Comparison of ENCODE assay signal across 14 cellular contexts in the genomic region with DNA sequence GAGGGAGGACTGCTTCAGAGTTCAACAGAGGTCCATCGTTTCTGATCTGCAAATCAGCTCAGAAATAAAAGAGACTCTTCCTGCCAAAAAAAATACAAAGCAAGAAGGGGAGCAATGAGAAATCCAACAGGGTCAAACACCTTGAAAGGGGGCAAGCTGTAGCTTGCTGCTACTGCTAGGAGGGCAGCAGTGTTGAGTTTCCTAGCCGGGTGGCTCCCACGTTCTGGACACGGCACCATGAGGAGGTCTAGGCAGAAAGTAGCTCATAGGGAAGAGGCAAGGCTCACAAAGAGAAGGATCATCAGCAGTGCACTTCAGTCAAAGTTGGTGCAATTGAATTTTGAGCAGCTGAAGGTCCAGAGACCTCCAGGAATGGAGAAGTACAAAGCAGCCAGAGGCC.
A peak's percentile ranks its signal among the peaks of the same experiment; 100 is the strongest.
DNase-seq lines count a peak whose midpoint lies in the region; ATAC-seq and TF ChIP-seq lines count a peak whose summit lies in the region.
"Had no signal": no experiment of that assay in that cellular context is flagged by ENCODE, and none has a peak within 500 bp of the region (broad histone marks: within the 10 kb centered on the region; RNA-seq: fewer than 3 reads in every experiment).

No MANE protein-coding gene starts in this region.

- CTCF ChIA-PET in CD4-positive, alpha-beta T cell (lab: Charles Lee): interaction anchor here (1.0 kb wide), 1 partner anchor 10 kb away, joined by 3 read pairs; no protein-coding TSS in a partner anchor

- intact Hi-C loops in CD4-positive, alpha-beta T cell (cut with DNase I, micrococcal nuclease): no loop called here
- intact Hi-C loops in breast epithelium (cut with DNase I; ENCODE audit: low total_unique reads): no loop called here

- no peak for TF ChIP-seq POLR2A in breast epithelium (IDR thresholded peaks at IDR 0.05)

- peaks cover 12% of the 10 kb centered on the region for H3K36me3 Mint-ChIP-seq in CD4-positive, alpha-beta T cell (ENCODE audit: low read depth)
- peaks cover 2% of the 10 kb centered on the region for H3K36me3 Mint-ChIP-seq in neural progenitor cell

- peak overlapping the region; percentile 64 for H3K4me3 Mint-ChIP-seq in CD4-positive, alpha-beta T cell
- no peak overlapping the region for H3K4me3 Mint-ChIP-seq in neural progenitor cell

- no peaks in the 10 kb centered on the region for H3K9me3 ChIP-seq in CD4-positive, alpha-beta T cell (ENCODE audit: control insufficient read depth, low read length)
- no peaks in the 10 kb centered on the region for H3K9me3 ChIP-seq in breast epithelium
- no peaks in the 10 kb centered on the region for H3K9me3 ChIP-seq in neural progenitor cell (ENCODE audit: low read depth)

- peaks cover 49% of the 10 kb centered on the region; the same call in 1 of the 2 replicates for H3K79me2 ChIP-seq in KMS-11 (ENCODE audit: insufficient read depth, low read depth)
- peaks cover 5% of the 10 kb centered on the region for H3K79me2 ChIP-seq in neural progenitor cell (ENCODE audit: low read depth)

- H3K27ac ChIP-seq in CD4-positive, alpha-beta T cell (ENCODE audit: low read depth, low read length): no peak overlapping the region
- H3K27ac ChIP-seq in KMS-11: no peak overlapping the region
- H3K27ac ChIP-seq in breast epithelium: peak overlapping the region; percentile 0 to 7
- no peak overlapping the region for H3K27ac ChIP-seq in neural progenitor cell
- H3K27ac ChIP-seq: SK-N-MC, VCaP had no signal

- no peaks in the 10 kb centered on the region; the same call in 1 of the 2 replicates for H4K20me1 ChIP-seq in KMS-11 (ENCODE audit: insufficient read depth)
- no peaks in the 10 kb centered on the region for H4K20me1 ChIP-seq in neural progenitor cell (ENCODE audit: low read depth)

- H3F3A ChIP-seq in neural progenitor cell (ENCODE audit: low read depth): no peaks in the 10 kb centered on the region

- H3K4me3 ChIP-seq in KMS-11 (IDR thresholded peaks at IDR 0.05; ENCODE audit: insufficient read depth, low read depth, low read length) (no peak overlapping the region), breast epithelium (no peak overlapping the region), neural progenitor cell (no peak overlapping the region)
- H3K4me3 ChIP-seq: SK-N-MC had no signal

- no peaks in the 10 kb centered on the region for H3K27me3 Mint-ChIP-seq in CD4-positive, alpha-beta T cell
- peaks cover 2% of the 10 kb centered on the region for H3K27me3 Mint-ChIP-seq in neural progenitor cell (ENCODE audit: insufficient read depth, low read depth)
- H3K27me3 Mint-ChIP-seq: progenitor cell of endocrine pancreas had no signal

- H3K27me3 ChIP-seq in CD4-positive, alpha-beta T cell (ENCODE audit: control insufficient read depth, insufficient read depth, low read length): no peaks in the 10 kb centered on the region
- H3K27me3 ChIP-seq in KMS-11 (ENCODE audit: insufficient read depth, low read depth) (no peaks in the 10 kb centered on the region), breast epithelium (no peaks in the 10 kb centered on the region), neural progenitor cell (no peaks in the 10 kb centered on the region)
- H3K27me3 ChIP-seq: foreskin keratinocyte had no signal

- peaks cover 98% of the 10 kb centered on the region for H3K4me1 Mint-ChIP-seq in CD4-positive, alpha-beta T cell (ENCODE audit: low read depth)
- H3K4me1 Mint-ChIP-seq in neural progenitor cell: peaks cover 44% of the 10 kb centered on the region

- H3K9ac ChIP-seq in KMS-11 (no peak overlapping the region), neural progenitor cell (no peak overlapping the region)

- H3K36me3 ChIP-seq in KMS-11 (ENCODE audit: insufficient read depth): no peaks in the 10 kb centered on the region
- no peaks in the 10 kb centered on the region for H3K36me3 ChIP-seq in breast epithelium
- H3K36me3 ChIP-seq in neural progenitor cell: no peaks in the 10 kb centered on the region

- POLR2A ChIA-PET in CD4-positive, alpha-beta T cell (lab: Charles Lee): interaction anchor here (0.7 to 2.2 kb wide), 3 partner anchors 9 to 105 kb away, joined by 3 to 7 read pairs (median 4); no protein-coding TSS in a partner anchor

- no peak for DNase-seq in CD4-positive, alpha-beta T cell
- DNase-seq in breast epithelium (ENCODE audit: low spot score in 2 of 2) (no peak), neural progenitor cell (ENCODE audit: low spot score) (no peak), mucosa of gallbladder (ENCODE audit: low spot score) (no peak), islet precursor cell (no peak), GM03348 (ENCODE audit: low spot score) (no peak)
- DNase-seq: C1 segment of cervical spinal cord; effector CD4-positive, alpha-beta T cell; foreskin keratinocyte; NK-92 treated with Interleukin-12 subunit alpha and Interleukin-12 subunit beta, amount 100 ng/mL, for 24 hours had no signal

- H2AFZ ChIP-seq in KMS-11 (ENCODE audit: low read depth) (no peak overlapping the region), neural progenitor cell (replicated peaks) (no peak overlapping the region)

- H3K4me1 ChIP-seq in KMS-11 (ENCODE audit: low read depth, poor library complexity, severe bottlenecking): peaks cover 49% of the 10 kb centered on the region
- H3K4me1 ChIP-seq in breast epithelium: peaks cover 5 to 13% of the 10 kb centered on the region in 2 donors
- peaks cover 15% of the 10 kb centered on the region for H3K4me1 ChIP-seq in neural progenitor cell

- H3K9me3 Mint-ChIP-seq in CD4-positive, alpha-beta T cell: no peaks in the 10 kb centered on the region
- peaks cover 6% of the 10 kb centered on the region for H3K9me3 Mint-ChIP-seq in neural progenitor cell

- no peak for TF ChIP-seq CTCF in CD4-positive, alpha-beta T cell (IDR thresholded peaks at IDR 0.05)
- TF ChIP-seq CTCF in KMS-11 (conservative IDR thresholded peaks at IDR 0.05; ENCODE audit: low read depth, low read length) (no peak), breast epithelium (IDR thresholded peaks at IDR 0.05) (no peak), neural progenitor cell (IDR thresholded peaks at IDR 0.05) (no peak)

- H3K4me2 ChIP-seq in KMS-11 (peak overlapping the region; percentile 88; the same call in 1 of the 2 replicates), neural progenitor cell (no peak overlapping the region)

- H3K27ac Mint-ChIP-seq in CD4-positive, alpha-beta T cell: peak overlapping the region; percentile 60
- H3K27ac Mint-ChIP-seq in neural progenitor cell: peak overlapping the region; percentile 76
- H3K27ac Mint-ChIP-seq: progenitor cell of endocrine pancreas had no signal

- ATAC-seq in CD4-positive, alpha-beta T cell (ENCODE audit: poor library complexity): no peak
- ATAC-seq: foreskin keratinocyte had no signal

Comparison
In these comparisons a context has a peak if more than half of its experiments do, and no peak if none do; other contexts are left out.
1. H3K27ac ChIP-seq: peak in breast epithelium (2 of 2); none in CD4-positive, alpha-beta T cell (single experiment), KMS-11 (single experiment) and neural progenitor cell (single experiment).